1 cellular context compared by ENCODE assay signal in genomic region chr1:1231400-1232223, GRCh38.
TF ChIP-seq lines count a peak whose summit lies in the region.

Gene SDF4, minus strand, starts transcription at chr1:1232001. Its CDS starts 3,229 bp downstream, at chr1:1228772.

TF ChIP-seq in K562, 482 proteins besides CTCF, POLR2A, EP300 and RAD21 (continued from another document and continues in another):
- TF ChIP-seq ID3 (CRISPR knock-in tag; IDR thresholded peaks at IDR 0.05) (no peak), ID3 (tag; IDR thresholded peaks at IDR 0.05) (peak; percentile 88), HEY1 (CRISPR knock-in tag; IDR thresholded peaks at IDR 0.05; ENCODE audit: borderline replicate concordance) (no peak), C11orf30 (IDR thresholded peaks at IDR 0.05; ENCODE audit: low read depth) (no peak), HES1 (IDR thresholded peaks at IDR 0.05; ENCODE audit: low read depth) (no peak), PHF20 (IDR thresholded peaks at IDR 0.05; ENCODE audit: partially characterized antibody) (peak; percentile 61), IRF9 (tag; IDR thresholded peaks at IDR 0.05) (no peak), ZNF592 (IDR thresholded peaks at IDR 0.05) (0 out of 2 replicates have a peak, but pooled peaks have one; percentile 17), SMAD3 (CRISPR knock-in tag; conservative IDR thresholded peaks at IDR 0.05) (0 out of 2 replicates have a peak, but pooled peaks have one; percentile 54), JUN (IDR thresholded peaks at IDR 0.05; ENCODE audit: borderline replicate concordance, low read depth, low read length) (peak; percentile 52; the same call in 1 of the 2 replicates), JUN (CRISPR knock-in tag; IDR thresholded peaks at IDR 0.05; ENCODE audit: borderline replicate concordance) (peak; percentile 58; the same call in 1 of the 2 replicates), TRIM28 (IDR thresholded peaks at IDR 0.05) (no peak), ZBTB9 (CRISPR knock-in tag; IDR thresholded peaks at IDR 0.05) (peak; percentile 89), SMARCB1 (IDR thresholded peaks at IDR 0.05; ENCODE audit: insufficient read length, low read depth) (no peak), PRDM10 (IDR thresholded peaks at IDR 0.05; ENCODE audit: partially characterized antibody) (peak; percentile 23), POLR2AphosphoS2 (IDR thresholded peaks at IDR 0.05; ENCODE audit: low read length) (no peak), NR2C2 (CRISPR knock-in tag; IDR thresholded peaks at IDR 0.05) (peak; percentile 93), NR2C2 (tag; IDR thresholded peaks at IDR 0.05) (peak; percentile 98), NR1H2 (CRISPR knock-in tag; IDR thresholded peaks at IDR 0.05) (peak; percentile 93; the same call in 1 of the 2 replicates), RHOXF2B (CRISPR knock-in tag; conservative IDR thresholded peaks at IDR 0.05) (0 out of 2 replicates have a peak, but pooled peaks have one; percentile 36), ZNF778 (CRISPR knock-in tag; IDR thresholded peaks at IDR 0.05) (no peak), NUFIP1 (IDR thresholded peaks at IDR 0.05; ENCODE audit: partially characterized antibody) (no peak), DACH1 (IDR thresholded peaks at IDR 0.05; ENCODE audit: partially characterized antibody) (no peak), HNRNPUL1 (IDR thresholded peaks at IDR 0.05; ENCODE audit: low read length) (no peak), SP1 (CRISPR knock-in tag; IDR thresholded peaks at IDR 0.05) (peak; percentile 81), SNIP1 (IDR thresholded peaks at IDR 0.05; ENCODE audit: low read depth) (no peak), CGGBP1 (CRISPR knock-in tag; IDR thresholded peaks at IDR 0.05) (no peak), GTF2A2 (tag; IDR thresholded peaks at IDR 0.05) (no peak; the same call in 1 of the 2 replicates), IRF1 (CRISPR knock-in tag; IDR thresholded peaks at IDR 0.05; ENCODE audit: borderline replicate concordance) (no peak), ETS1 (conservative IDR thresholded peaks at IDR 0.05; ENCODE audit: control insufficient read depth, low read depth, low read length) (peak; percentile 90; the same call in 1 of the 2 replicates), BDP1 (IDR thresholded peaks at IDR 0.05; ENCODE audit: insufficient read depth, insufficient read length) (no peak), USF1 (CRISPR knock-in tag; IDR thresholded peaks at IDR 0.05) (peak; percentile 94), ZNF175 (CRISPR knock-in tag; IDR thresholded peaks at IDR 0.05; ENCODE audit: low read depth) (no peak; the same call in 1 of the 2 replicates), ZNF384 (IDR thresholded peaks at IDR 0.05; ENCODE audit: low read depth, low read length) (no peak), MCM3 (IDR thresholded peaks at IDR 0.05) (no peak), CBX2 (IDR thresholded peaks at IDR 0.05; ENCODE audit: insufficient read depth, low read length, poor library complexity, severe bottlenecking) (no peak), STAG1 (CRISPR knock-in tag; IDR thresholded peaks at IDR 0.05; ENCODE audit: borderline replicate concordance) (peak; percentile 62; the same call in 1 of the 2 replicates), ZFP1 (CRISPR knock-in tag; IDR thresholded peaks at IDR 0.05) (no peak), ZNF717 (CRISPR knock-in tag; IDR thresholded peaks at IDR 0.05) (no peak), ZBTB5 (IDR thresholded peaks at IDR 0.05) (no peak), RUNX1 (IDR thresholded peaks at IDR 0.05; ENCODE audit: low read depth) (peak; percentile 79; the same call in 1 of the 2 replicates), PRMT5 (CRISPR knock-in tag; IDR thresholded peaks at IDR 0.05) (no peak), RNF219 (CRISPR knock-in tag; IDR thresholded peaks at IDR 0.05) (no peak), NFIX (CRISPR knock-in tag; IDR thresholded peaks at IDR 0.05; ENCODE audit: low read depth) (no peak), SMC3 (conservative IDR thresholded peaks at IDR 0.05; ENCODE audit: insufficient read depth, low read depth, low read length) (no peak), EHMT2 (IDR thresholded peaks at IDR 0.05) (no peak)
